In the genomic region with DNA sequence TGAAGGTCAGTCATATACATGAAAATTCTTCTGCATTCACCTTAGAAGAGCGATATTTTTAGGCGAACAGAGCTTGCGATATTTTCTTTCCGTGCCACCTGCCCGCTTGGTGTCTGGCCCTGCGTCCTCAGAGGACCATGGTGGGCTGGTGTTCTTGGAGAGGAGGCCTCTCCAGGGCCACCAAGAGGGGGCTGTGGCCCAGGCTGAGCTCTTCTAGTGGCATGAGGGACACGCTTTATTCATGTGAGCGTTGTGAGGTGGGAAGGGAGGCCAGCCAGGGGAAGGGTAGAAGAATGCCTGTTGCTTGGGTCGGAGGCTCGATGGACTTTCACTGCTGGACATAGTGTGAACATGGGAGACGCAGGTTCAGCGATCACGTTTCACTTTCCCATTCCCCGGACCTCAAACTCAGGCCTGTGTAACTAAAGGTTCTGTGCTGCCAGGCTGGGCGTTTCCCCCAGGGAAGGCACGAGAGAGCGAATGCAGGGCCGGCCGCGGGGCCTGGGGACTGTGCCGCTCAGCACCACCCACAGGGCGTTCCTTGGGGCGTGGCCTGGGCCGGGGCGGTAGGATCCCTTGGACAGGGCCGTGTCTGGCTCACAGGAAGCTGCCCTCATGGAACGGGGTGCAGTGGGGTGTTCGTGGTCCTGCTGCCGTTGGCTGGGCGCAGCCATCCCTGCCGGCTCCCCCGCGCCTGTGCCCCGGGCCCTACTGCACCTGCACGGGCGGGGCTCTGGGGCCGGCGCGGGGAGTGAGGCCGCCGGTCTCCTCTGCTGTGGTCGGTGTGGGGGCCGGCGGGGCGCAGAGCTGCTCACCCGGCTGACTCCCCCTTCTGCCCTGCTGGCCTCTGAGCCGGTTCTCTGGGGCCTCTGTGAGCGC, we compare ENCODE assay signal across 8 cellular contexts. TPM values are rescaled to one million over a fixed set of nuclear protein-coding genes. Genes with fewer than 3 reads are reported as not detected.
DNase-seq lines count a peak whose midpoint lies in the region; ATAC-seq and TF ChIP-seq lines count a peak whose summit lies in the region.

No MANE protein-coding gene starts in this region.

- no peaks in the 10 kb centered on the region for H3K9me3 Mint-ChIP-seq in CD8-positive, alpha-beta memory T cell
- H3K9me3 Mint-ChIP-seq in activated T-helper 1 cell treated with anti-CD3 and anti-CD28 coated beads, Interleukin-12 subunit alpha, Interleukin-12 subunit beta, Interleukin-2, Interleukin-4 antibody, amounts not matched to agents 30 ng/mL and 10 ng/mL and 1 ng/mL, durations not matched to agents 14 hours and 24 hours and 36 hours: no peaks in the 10 kb centered on the region
- peaks cover 6% of the 10 kb centered on the region for H3K9me3 Mint-ChIP-seq in nephron progenitor cell
- H3K9me3 Mint-ChIP-seq in stimulated activated naive CD8-positive, alpha-beta T cell treated with anti-CD3 and anti-CD28 coated beads, Interleukin-15, Interleukin-2, amounts not matched to agents 100 ng/mL and 50 ng/mL, for 24 hours: no peaks in the 10 kb centered on the region

- peak overlapping the region; percentile 92 to 100 (median 98) for H3K4me3 Mint-ChIP-seq in CD8-positive, alpha-beta memory T cell
- peak overlapping the region; percentile 94 for H3K4me3 Mint-ChIP-seq in activated T-helper 1 cell treated with anti-CD3 and anti-CD28 coated beads, Interleukin-12 subunit alpha, Interleukin-12 subunit beta, Interleukin-2, Interleukin-4 antibody, amounts not matched to agents 30 ng/mL and 10 ng/mL and 1 ng/mL, durations not matched to agents 14 hours and 24 hours and 36 hours
- H3K4me3 Mint-ChIP-seq in nephron progenitor cell: peak overlapping the region; percentile 85
- peak overlapping the region; percentile 91 for H3K4me3 Mint-ChIP-seq in stimulated activated naive CD8-positive, alpha-beta T cell treated with anti-CD3 and anti-CD28 coated beads, Interleukin-15, Interleukin-2, amounts not matched to agents 100 ng/mL and 50 ng/mL, for 24 hours

- H3K4me2 ChIP-seq in PC-3 (ENCODE audit: low read length): peak overlapping the region; percentile 100

- peak overlapping the region; percentile 96 for H2AFZ ChIP-seq in PC-3 (ENCODE audit: low read length)

- peak overlapping the region; percentile 70 for H3K4me3 ChIP-seq in CD8-positive, alpha-beta memory T cell (ENCODE audit: low read length)
- peak overlapping the region; percentile 80 for H3K4me3 ChIP-seq in PC-3 (ENCODE audit: low read length)

- no peaks in the 10 kb centered on the region for H3K9me3 ChIP-seq in CD8-positive, alpha-beta memory T cell (ENCODE audit: low read length)
- no peaks in the 10 kb centered on the region for H3K9me3 ChIP-seq in PC-3 (ENCODE audit: low read length)

- POLR2A ChIA-PET in CD8-positive, alpha-beta memory T cell (lab: Charles Lee): interaction anchor here (1.1 to 2.8 kb wide), 8 partner anchors 11 to 415 kb away, joined by 4 to 17 read pairs (median 4); partner anchors contain the start of genes CLPTM1L, LPCAT1 and NDUFS6
- POLR2A ChIA-PET in PC-3 (lab: Charles Lee; ENCODE audit: unreplicated experiment): no interaction called here

- H3K79me2 ChIP-seq in PC-3 (ENCODE audit: low read length): no peaks in the 10 kb centered on the region

- peaks cover 29 to 38% (median 34%) of the 10 kb centered on the region in 3 donors for H3K4me1 Mint-ChIP-seq in CD8-positive, alpha-beta memory T cell
- H3K4me1 Mint-ChIP-seq in activated T-helper 1 cell treated with anti-CD3 and anti-CD28 coated beads, Interleukin-12 subunit alpha, Interleukin-12 subunit beta, Interleukin-2, Interleukin-4 antibody, amounts not matched to agents 30 ng/mL and 10 ng/mL and 1 ng/mL, durations not matched to agents 14 hours and 24 hours and 36 hours (ENCODE audit: low read depth): peaks cover 18% of the 10 kb centered on the region
- H3K4me1 Mint-ChIP-seq in nephron progenitor cell: peaks cover 26% of the 10 kb centered on the region
- H3K4me1 Mint-ChIP-seq in stimulated activated naive CD8-positive, alpha-beta T cell treated with anti-CD3 and anti-CD28 coated beads, Interleukin-15, Interleukin-2, amounts not matched to agents 100 ng/mL and 50 ng/mL, for 24 hours (ENCODE audit: low read depth): peaks cover 18% of the 10 kb centered on the region

- peak; percentile 72 to 88 (median 78) for DNase-seq in CD8-positive, alpha-beta memory T cell
- peak; percentile 75 for DNase-seq in HPDE6-E6E7 (ENCODE audit: extremely low spot score)
- peak; percentile 66 for DNase-seq in PC-3
- peak; percentile 82 for DNase-seq in activated T-helper 1 cell treated with anti-CD3 and anti-CD28 coated beads, Interleukin-12 subunit alpha, Interleukin-12 subunit beta, Interleukin-2, Interleukin-4 antibody, amounts not matched to agents 30 ng/mL and 10 ng/mL and 1 ng/mL, durations not matched to agents 14 hours and 24 hours and 36 hours (ENCODE audit: low spot score)
- peak; percentile 8 for DNase-seq in fibroblast of the conjunctiva (ENCODE audit: low read depth)
- peak; percentile 87 for DNase-seq in nephron progenitor cell

- peaks cover 0 to 3% of the 10 kb centered on the region in 2 donors for H3K27me3 Mint-ChIP-seq in CD8-positive, alpha-beta memory T cell
- H3K27me3 Mint-ChIP-seq in activated T-helper 1 cell treated with anti-CD3 and anti-CD28 coated beads, Interleukin-12 subunit alpha, Interleukin-12 subunit beta, Interleukin-2, Interleukin-4 antibody, amounts not matched to agents 30 ng/mL and 10 ng/mL and 1 ng/mL, durations not matched to agents 14 hours and 24 hours and 36 hours (ENCODE audit: insufficient read depth): peaks cover 5% of the 10 kb centered on the region
- peaks cover 94% of the 10 kb centered on the region for H3K27me3 Mint-ChIP-seq in nephron progenitor cell (ENCODE audit: low read depth, poor library complexity)
- H3K27me3 Mint-ChIP-seq in stimulated activated naive CD8-positive, alpha-beta T cell treated with anti-CD3 and anti-CD28 coated beads, Interleukin-15, Interleukin-2, amounts not matched to agents 100 ng/mL and 50 ng/mL, for 24 hours: no peaks in the 10 kb centered on the region

- BruUV-seq in PC-3 (replicated peaks; lab: Mats Ljungman, UMichigan): no TSS peak

- CTCF ChIA-PET in CD8-positive, alpha-beta memory T cell (lab: Charles Lee): interaction anchor here (0.8 to 1.9 kb wide), 6 partner anchors 7 to 259 kb away, joined by 3 to 4 read pairs (median 3); no protein-coding TSS in a partner anchor
- CTCF ChIA-PET in PC-3 (lab: Charles Lee): no interaction called here

- H3F3A ChIP-seq in PC-3 (ENCODE audit: low read length, unreplicated experiment): no peaks in the 10 kb centered on the region

- peak overlapping the region; percentile 94 to 100 (median 99) for H3K27ac Mint-ChIP-seq in CD8-positive, alpha-beta memory T cell
- peak overlapping the region; percentile 97 for H3K27ac Mint-ChIP-seq in activated T-helper 1 cell treated with anti-CD3 and anti-CD28 coated beads, Interleukin-12 subunit alpha, Interleukin-12 subunit beta, Interleukin-2, Interleukin-4 antibody, amounts not matched to agents 30 ng/mL and 10 ng/mL and 1 ng/mL, durations not matched to agents 14 hours and 24 hours and 36 hours
- no peak overlapping the region for H3K27ac Mint-ChIP-seq in nephron progenitor cell
- H3K27ac Mint-ChIP-seq in stimulated activated naive CD8-positive, alpha-beta T cell treated with anti-CD3 and anti-CD28 coated beads, Interleukin-15, Interleukin-2, amounts not matched to agents 100 ng/mL and 50 ng/mL, for 24 hours: peak overlapping the region; percentile 90

- intact Hi-C loops in PC-3 (cut with micrococcal nuclease): no loop called here
- intact Hi-C loops in activated T-helper 1 cell treated with anti-CD3 and anti-CD28 coated beads, Interleukin-12 subunit alpha, Interleukin-12 subunit beta, Interleukin-2, Interleukin-4 antibody, amounts not matched to agents 30 ng/mL and 10 ng/mL and 1 ng/mL, durations not matched to agents 14 hours and 24 hours and 36 hours (cut with micrococcal nuclease): loop anchor here (1.0 to 5.0 kb wide), 6 partner anchors 40 to 407 kb away; partner anchors contain the start of genes CLPTM1L, LPCAT1 and TERT

- peak overlapping the region; percentile 52 for H3K9ac ChIP-seq in PC-3 (ENCODE audit: low read length)

- H3K9me2 ChIP-seq in PC-3 (replicated peaks; ENCODE audit: low read length): no peaks in the 10 kb centered on the region

- H3K36me3 ChIP-seq in CD8-positive, alpha-beta memory T cell (ENCODE audit: insufficient read depth, low read length): no peaks in the 10 kb centered on the region
- H3K36me3 ChIP-seq in PC-3 (ENCODE audit: low read depth, low read length): no peaks in the 10 kb centered on the region

- H3K4me1 ChIP-seq in CD8-positive, alpha-beta memory T cell (ENCODE audit: insufficient read depth, low read length): peaks cover 21% of the 10 kb centered on the region
- H3K4me1 ChIP-seq in PC-3 (ENCODE audit: insufficient read depth, low read length): peaks cover 12% of the 10 kb centered on the region

- peaks cover 0 to 6% (median 0%) of the 10 kb centered on the region in 3 donors for H3K36me3 Mint-ChIP-seq in CD8-positive, alpha-beta memory T cell
- H3K36me3 Mint-ChIP-seq in activated T-helper 1 cell treated with anti-CD3 and anti-CD28 coated beads, Interleukin-12 subunit alpha, Interleukin-12 subunit beta, Interleukin-2, Interleukin-4 antibody, amounts not matched to agents 30 ng/mL and 10 ng/mL and 1 ng/mL, durations not matched to agents 14 hours and 24 hours and 36 hours (ENCODE audit: low read depth): no peaks in the 10 kb centered on the region
- H3K36me3 Mint-ChIP-seq in nephron progenitor cell (ENCODE audit: low read depth): no peaks in the 10 kb centered on the region
- H3K36me3 Mint-ChIP-seq in stimulated activated naive CD8-positive, alpha-beta T cell treated with anti-CD3 and anti-CD28 coated beads, Interleukin-15, Interleukin-2, amounts not matched to agents 100 ng/mL and 50 ng/mL, for 24 hours (ENCODE audit: low read depth): no peaks in the 10 kb centered on the region

- no peaks in the 10 kb centered on the region for H3K27me3 ChIP-seq in CD8-positive, alpha-beta memory T cell (ENCODE audit: insufficient read depth, low read length, poor library complexity, severe bottlenecking)
- H3K27me3 ChIP-seq in PC-3 (ENCODE audit: low read length): no peaks in the 10 kb centered on the region

- ATAC-seq in GM19468 (IDR thresholded peaks at IDR 0.05; ENCODE audit: extremely low read depth, unreplicated experiment) (peak; percentile 83), PC-3 (peak; percentile 97)

- TF ChIP-seq CTCF in PC-3 (conservative IDR thresholded peaks at IDR 0.05; ENCODE audit: low read depth, low read length) (no peak), nephron progenitor cell (IDR thresholded peaks at IDR 0.05) (no peak)

- no peaks in the 10 kb centered on the region for H4K20me1 ChIP-seq in PC-3 (ENCODE audit: low read length)

- H3K27ac ChIP-seq in CD8-positive, alpha-beta memory T cell (ENCODE audit: low read depth, low read length): peak overlapping the region; percentile 84
- no peak overlapping the region for H3K27ac ChIP-seq in PC-3 (ENCODE audit: low read length)

RNA-seq across cellular contexts. Expression of gene CLPTM1L, which starts 40.7 kb away (rescaled TPM):
- total RNA-seq in CD8-positive, alpha-beta memory T cell: 100 to 1,000 TPM; 109 to 110 TPM
- polyA plus RNA-seq in CD8-positive, alpha-beta memory T cell: 68.1 TPM
- total RNA-seq in PC-3 (2014; rRNA removed): 373 and 463 TPM in 2 replicates
- 132 and 133 TPM in 2 replicates for total RNA-seq in activated T-helper 1 cell treated with anti-CD3 and anti-CD28 coated beads, Interleukin-12 subunit alpha, Interleukin-12 subunit beta, Interleukin-2, Interleukin-4 antibody, amounts not matched to agents 30 ng/mL and 10 ng/mL and 1 ng/mL, durations not matched to agents 14 hours and 24 hours and 36 hours

RNA-seq across cellular contexts. Expression of gene SLC6A3, which starts 59.6 kb away (rescaled TPM):
- total RNA-seq in CD8-positive, alpha-beta memory T cell: not detected
- polyA plus RNA-seq in CD8-positive, alpha-beta memory T cell: not detected
- total RNA-seq in PC-3 (2014; rRNA removed): not detected in 2 replicates
- not detected in 2 replicates for total RNA-seq in activated T-helper 1 cell treated with anti-CD3 and anti-CD28 coated beads, Interleukin-12 subunit alpha, Interleukin-12 subunit beta, Interleukin-2, Interleukin-4 antibody, amounts not matched to agents 30 ng/mL and 10 ng/mL and 1 ng/mL, durations not matched to agents 14 hours and 24 hours and 36 hours

Comparison
In these comparisons a context has a peak if more than half of its experiments do, and no peak if none do; other contexts are left out.
1. DNase-seq: peak in every context shown above with its lines; median percentile 87 in nephron progenitor cell; 82 in activated T-helper 1 cell treated with anti-CD3 and anti-CD28 coated beads, Interleukin-12 subunit alpha, Interleukin-12 subunit beta, Interleukin-2, Interleukin-4 antibody, amounts not matched to agents 30 ng/mL and 10 ng/mL and 1 ng/mL, durations not matched to agents 14 hours and 24 hours and 36 hours; 78 in CD8-positive, alpha-beta memory T cell; 75 in HPDE6-E6E7; 66 in PC-3; 8 in fibroblast of the conjunctiva.